Comparison of ENCODE assay signal across 22 cellular contexts in genomic region chr7:73779517-73779916, GRCh38. TPM values are rescaled to one million over a fixed set of nuclear protein-coding genes. Genes with fewer than 3 reads are reported as not detected.
DNase-seq lines count a peak whose midpoint lies in the region; ATAC-seq and TF ChIP-seq lines count a peak whose summit lies in the region.
"Had no signal": no experiment of that assay in that cellular context is flagged by ENCODE, and none has a peak within 500 bp of the region (broad histone marks: within the 10 kb centered on the region; RNA-seq: fewer than 3 reads in every experiment).

No MANE protein-coding gene starts in this region.

- in situ Hi-C loops in gastrocnemius medialis (cut with MboI; ENCODE audit: low sequenced_read_pairs in 4 of 4): no loop called here

- DNase-seq in EH (ENCODE audit: low read depth): peak; percentile 17
- DNase-seq in PC-3: no peak
- peak; percentile 1 for DNase-seq in ecto neural progenitor cell (ENCODE audit: low spot score)
- DNase-seq in left lobe of liver (ENCODE audit: low spot score): no peak
- DNase-seq in hypothalamus (lab: John Stamatoyannopoulos, UW): no peak
- DNase-seq in EL: no peak
- no peak for DNase-seq in gastrocnemius medialis
- DNase-seq in OCI-LY7 (ENCODE audit: low spot score): no peak
- DNase-seq: CD4-positive, CD25-positive, alpha-beta regulatory T cell; DMS 273 treated with DMSO at 0.1 percent for 48 hours; DND-41; Kasumi-1; NCI-H1694 treated with DMSO at 0.1 percent for 48 hours; NCI-H2081 treated with DMSO at 0.1 percent for 48 hours; NCI-H2171 treated with DMSO at 0.1 percent for 48 hours; NCI-H446; NCI-H526; Right ventricle myocardium superior had no signal

- H4K20me1 ChIP-seq in PC-3 (ENCODE audit: low read length) (no peaks in the 10 kb centered on the region), OCI-LY7 (ENCODE audit: insufficient read depth, low read length) (no peaks in the 10 kb centered on the region)

- TF ChIP-seq POLR2A in gastrocnemius medialis (IDR thresholded peaks at IDR 0.05): no peak

- peak; percentile 33; the same call in 1 of the 2 replicates for ATAC-seq in PC-3
- ATAC-seq in left lobe of liver: peak; percentile 72
- no peak for ATAC-seq in gastrocnemius medialis

- BruUV-seq in PC-3 (replicated peaks; lab: Mats Ljungman, UMichigan) (no TSS peak), OCI-LY7 (replicated peaks; lab: Mats Ljungman, UMichigan) (no TSS peak)

- H3K9me2 ChIP-seq in PC-3 (replicated peaks; ENCODE audit: low read length): no peaks in the 10 kb centered on the region
- H3K9me2 ChIP-seq in OCI-LY7 (ENCODE audit: insufficient read depth, low read length): no peaks in the 10 kb centered on the region

- no peaks in the 10 kb centered on the region for H3K27me3 ChIP-seq in PC-3 (ENCODE audit: low read length)
- H3K27me3 ChIP-seq in gastrocnemius medialis: no peaks in the 10 kb centered on the region

- no peaks in the 10 kb centered on the region for H3K79me2 ChIP-seq in PC-3 (ENCODE audit: low read length)
- no peaks in the 10 kb centered on the region for H3K79me2 ChIP-seq in OCI-LY7 (ENCODE audit: insufficient read depth, low read depth, low read length)

- no peaks in the 10 kb centered on the region for H3K4me1 ChIP-seq in PC-3 (ENCODE audit: insufficient read depth, low read length)
- H3K4me1 ChIP-seq in gastrocnemius medialis: no peaks in the 10 kb centered on the region
- no peaks in the 10 kb centered on the region for H3K4me1 ChIP-seq in OCI-LY7 (ENCODE audit: insufficient read depth, low read length, poor library complexity, severe bottlenecking)

- no peaks in the 10 kb centered on the region for H3F3A ChIP-seq in PC-3 (ENCODE audit: low read length, unreplicated experiment)

- H3K27ac ChIP-seq in PC-3 (ENCODE audit: low read length) (no peak overlapping the region), gastrocnemius medialis (no peak overlapping the region), OCI-LY7 (ENCODE audit: low read depth, low read length, poor library complexity, severe bottlenecking) (no peak overlapping the region)

- H3K4me3 ChIP-seq in PC-3 (ENCODE audit: low read length) (no peak overlapping the region), gastrocnemius medialis (no peak overlapping the region), OCI-LY7 (ENCODE audit: low read depth, low read length, poor library complexity, severe bottlenecking) (no peak overlapping the region)

- intact Hi-C loops in PC-3 (cut with micrococcal nuclease): loop anchor here (10.0 kb wide), 1 partner anchor 75 kb away; no protein-coding TSS in a partner anchor
- intact Hi-C loops in gastrocnemius medialis (cut with DNase I; ENCODE audit: low total_unique reads): no loop called here
- intact Hi-C loops in OCI-LY7 (cut with micrococcal nuclease; ENCODE audit: unreplicated experiment): no loop called here

- H3K36me3 ChIP-seq in PC-3 (ENCODE audit: low read depth, low read length) (no peaks in the 10 kb centered on the region), gastrocnemius medialis (no peaks in the 10 kb centered on the region), OCI-LY7 (ENCODE audit: insufficient read depth, low read length) (no peaks in the 10 kb centered on the region)

- POLR2A ChIA-PET in PC-3 (lab: Charles Lee; ENCODE audit: unreplicated experiment) (no interaction called here), OCI-LY7 (lab: Charles Lee) (no interaction called here)

- CTCF ChIA-PET in PC-3 (lab: Charles Lee) (interaction anchor here (0.6 kb wide), 1 partner anchor 20 kb away, joined by 4 read pairs; no protein-coding TSS in a partner anchor), OCI-LY7 (lab: Charles Lee; ENCODE audit: unreplicated experiment) (no interaction called here)

- TF ChIP-seq CTCF in PC-3 (conservative IDR thresholded peaks at IDR 0.05; ENCODE audit: low read depth, low read length): no peak
- no peak for TF ChIP-seq CTCF in gastrocnemius medialis (IDR thresholded peaks at IDR 0.05 in 4 of 5, conservative IDR thresholded peaks at IDR 0.05 in 1 of 5)
- TF ChIP-seq CTCF in OCI-LY7 (conservative IDR thresholded peaks at IDR 0.05; ENCODE audit: low read length): no peak

- no peak overlapping the region for H3K9ac ChIP-seq in PC-3 (ENCODE audit: low read length)

- H3K9me3 ChIP-seq in PC-3 (ENCODE audit: low read length): no peaks in the 10 kb centered on the region
- no peaks in the 10 kb centered on the region for H3K9me3 ChIP-seq in gastrocnemius medialis
- H3K9me3 ChIP-seq in OCI-LY7 (ENCODE audit: low read length): no peaks in the 10 kb centered on the region

- H3K4me2 ChIP-seq in PC-3 (ENCODE audit: low read length): no peak overlapping the region
- no peak overlapping the region for H3K4me2 ChIP-seq in OCI-LY7 (ENCODE audit: low read length)

- no peak overlapping the region for H2AFZ ChIP-seq in PC-3 (ENCODE audit: low read length)
- H2AFZ ChIP-seq in OCI-LY7 (ENCODE audit: low read length): no peak overlapping the region

RNA-seq across cellular contexts. Expression of gene CLDN3, which starts 9.4 kb away (rescaled TPM):
- 51.6 and 70.7 TPM in 2 replicates for total RNA-seq in PC-3 (2014; rRNA removed)
- 28.9 TPM for total RNA-seq in left lobe of liver
- total RNA-seq in gastrocnemius medialis: 1 to 10 TPM in 1 of 4 donors, not detected in 3; 5.0 TPM
- total RNA-seq in OCI-LY7 (2014; rRNA removed; shearing (Covaris generic)): not detected in 2 replicates
- total RNA-seq in OCI-LY7 (2022): not detected in 2 replicates
- total RNA-seq: CD4-positive, CD25-positive, alpha-beta regulatory T cell; H4; MCF 10A; Right ventricle myocardium superior; RPMI7951; SK-MEL-5 had no signal

RNA-seq across cellular contexts. Expression of gene ABHD11, which starts 40.9 kb away (rescaled TPM):
- total RNA-seq in PC-3 (2014; rRNA removed): 38.6 and 41.4 TPM in 2 replicates
- 6.9 TPM for total RNA-seq in left lobe of liver
- 1 to 10 TPM; 3.2 to 9.4 (median 7.6) TPM for total RNA-seq in gastrocnemius medialis
- 25.8 and 27.4 TPM in 2 replicates for total RNA-seq in OCI-LY7 (2014; rRNA removed; shearing (Covaris generic))
- 27.5 and 30.5 TPM in 2 replicates for total RNA-seq in OCI-LY7 (2022)

RNA-seq across cellular contexts. Expression of gene CLDN4, which starts 51.3 kb away (rescaled TPM):
- total RNA-seq in PC-3 (2014; rRNA removed) (656 and 724 TPM in 2 replicates), left lobe of liver (1.7 TPM), gastrocnemius medialis (1 to 10 TPM in 1 of 4 donors, under 1 TPM in 3; 0.16 to 3.7 (median 0.42) TPM), OCI-LY7 (2022) (0.90 and 1.0 TPM in 2 replicates)
- 0.13 TPM in 2 replicates for total RNA-seq in OCI-LY7 (2014; rRNA removed; shearing (Covaris generic))
- total RNA-seq: SK-MEL-5 had no signal

Comparison
In these comparisons a context has a peak if more than half of its experiments do, and no peak if none do; other contexts are left out.
1. DNase-seq: peak in EH (single experiment) and ecto neural progenitor cell (single experiment); none in PC-3 (single experiment), left lobe of liver (single experiment), hypothalamus (0 of 51), EL (single experiment), gastrocnemius medialis (0 of 2) and OCI-LY7 (single experiment).
2. ATAC-seq: peak in PC-3 (single experiment) and left lobe of liver (single experiment); none in gastrocnemius medialis (0 of 2).
3. RNA of gene CLDN4, which starts 51.3 kb away (total RNA-seq): 656 to 724 TPM in PC-3; 1.7 TPM in left lobe of liver (single experiment), 0.13 to 1.0 TPM in OCI-LY7 and 0.16 to 3.7 TPM in gastrocnemius medialis; every median in the first group is over 100 times any median in the second.